In the genomic region with DNA sequence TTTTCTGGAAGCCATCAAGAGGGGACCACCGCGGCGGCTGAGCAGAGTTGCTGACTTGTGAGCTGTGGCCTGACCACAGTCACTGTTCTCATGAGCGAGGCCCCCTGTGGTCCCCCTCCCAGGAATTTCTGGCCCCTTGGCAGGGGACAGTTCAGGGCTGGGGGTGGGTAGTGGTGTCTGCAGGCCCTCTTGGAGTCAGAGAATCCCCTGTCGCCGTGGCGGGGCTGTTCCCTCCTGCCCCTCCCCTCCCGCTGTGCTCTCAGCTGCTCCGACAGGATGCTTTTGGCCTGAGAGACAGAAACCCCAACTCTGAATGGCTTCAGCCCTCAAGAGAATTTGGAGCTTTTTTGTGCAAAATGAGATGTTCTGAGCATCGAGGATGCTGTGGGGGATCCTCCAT, we compare ENCODE assay signal across 12 cellular contexts.
DNase-seq lines count a peak whose midpoint lies in the region; ATAC-seq, FAIRE-seq and TF ChIP-seq lines count a peak whose summit lies in the region.
"Had no signal": no experiment of that assay in that cellular context is flagged by ENCODE, and none has a peak within 500 bp of the region (broad histone marks: within the 10 kb centered on the region; RNA-seq: fewer than 3 reads in every experiment).

No MANE protein-coding gene starts in this region.

- peak overlapping the region; percentile 52 for H3K4me3 ChIP-seq in BLaER1

- peak; percentile 40 for DNase-seq in ELF-1 (ENCODE audit: low read depth, low spot score)
- DNase-seq in activated T-helper 2 cell treated with anti-CD3 and anti-CD28 coated beads, Interferon-gamma antibody, Interleukin-2, Interleukin-4, amounts not matched to agents 10 μg/mL and 5 μg/mL and 100 μg/mL, durations not matched to agents 14 hours and 24 hours and 36 hours (ENCODE audit: low spot score): no peak
- no peak for DNase-seq in mesothelial cell of epicardium (ENCODE audit: low spot score in 2 of 2, unreplicated experiment in 2 of 2)
- DNase-seq in GM12891 (ENCODE audit: insufficient read length, low spot score): no peak
- DNase-seq: COR-L47, NCI-H1092 treated with DMSO at 0.1 percent for 48 hours, NCI-H524 treated with DMSO at 0.1 percent for 48 hours had no signal

- ATAC-seq in GM19397 (IDR thresholded peaks at IDR 0.05; ENCODE audit: unreplicated experiment): no peak
- ATAC-seq in GM21576 (IDR thresholded peaks at IDR 0.05; ENCODE audit: unreplicated experiment): no peak
- ATAC-seq in activated CD4-positive, CD25-positive, alpha-beta regulatory T cell treated with anti-CD3 and anti-CD28 coated beads, Interleukin-2, amount 50 U/mL, for 24 hours: no peak
- ATAC-seq: WTC11 had no signal

- peaks cover 75% of the 10 kb centered on the region for H3K4me1 Mint-ChIP-seq in activated T-helper 2 cell treated with anti-CD3 and anti-CD28 coated beads, Interferon-gamma antibody, Interleukin-2, Interleukin-4, amounts not matched to agents 10 μg/mL and 5 μg/mL and 100 μg/mL, durations not matched to agents 14 hours and 24 hours and 36 hours (ENCODE audit: low read depth)
- H3K4me1 Mint-ChIP-seq in mesothelial cell of epicardium: peaks cover 66% of the 10 kb centered on the region

- TF ChIP-seq POLR2A in GM12891 (IDR thresholded peaks at IDR 0.05; ENCODE audit: low read depth, low read length): no peak

- no peaks in the 10 kb centered on the region for H3K9me3 ChIP-seq in BLaER1

- intact Hi-C loops in activated T-helper 2 cell treated with anti-CD3 and anti-CD28 coated beads, Interferon-gamma antibody, Interleukin-2, Interleukin-4, amounts not matched to agents 10 μg/mL and 5 μg/mL and 100 μg/mL, durations not matched to agents 14 hours and 24 hours and 36 hours (cut with micrococcal nuclease): no loop called here

- peaks cover 100% of the 10 kb centered on the region for H3K4me1 ChIP-seq in BLaER1

- H3K4me3 Mint-ChIP-seq in activated T-helper 2 cell treated with anti-CD3 and anti-CD28 coated beads, Interferon-gamma antibody, Interleukin-2, Interleukin-4, amounts not matched to agents 10 μg/mL and 5 μg/mL and 100 μg/mL, durations not matched to agents 14 hours and 24 hours and 36 hours (ENCODE audit: low read depth): peak overlapping the region; percentile 21
- no peak overlapping the region for H3K4me3 Mint-ChIP-seq in mesothelial cell of epicardium
- H3K4me3 Mint-ChIP-seq: WTC11 had no signal

- no peak for FAIRE-seq in GM12891 (lab: Jason Lieb, UNC)

- H3K27ac ChIP-seq in BLaER1: peak overlapping the region; percentile 99

- no peak overlapping the region for H3K27ac Mint-ChIP-seq in activated T-helper 2 cell treated with anti-CD3 and anti-CD28 coated beads, Interferon-gamma antibody, Interleukin-2, Interleukin-4, amounts not matched to agents 10 μg/mL and 5 μg/mL and 100 μg/mL, durations not matched to agents 14 hours and 24 hours and 36 hours
- peak overlapping the region; percentile 80 for H3K27ac Mint-ChIP-seq in mesothelial cell of epicardium

- H4K20me1 ChIP-seq in BLaER1: peaks cover 16% of the 10 kb centered on the region

- no peak for TF ChIP-seq CTCF in mesothelial cell of epicardium (IDR thresholded peaks at IDR 0.05; ENCODE audit: unreplicated experiment)

- no peaks in the 10 kb centered on the region for H3K36me3 ChIP-seq in BLaER1

- peaks cover 13% of the 10 kb centered on the region for H3K36me3 Mint-ChIP-seq in activated T-helper 2 cell treated with anti-CD3 and anti-CD28 coated beads, Interferon-gamma antibody, Interleukin-2, Interleukin-4, amounts not matched to agents 10 μg/mL and 5 μg/mL and 100 μg/mL, durations not matched to agents 14 hours and 24 hours and 36 hours (ENCODE audit: low read depth)
- H3K36me3 Mint-ChIP-seq in mesothelial cell of epicardium: no peaks in the 10 kb centered on the region
- H3K36me3 Mint-ChIP-seq: WTC11 had no signal

- H3K27me3 Mint-ChIP-seq in activated T-helper 2 cell treated with anti-CD3 and anti-CD28 coated beads, Interferon-gamma antibody, Interleukin-2, Interleukin-4, amounts not matched to agents 10 μg/mL and 5 μg/mL and 100 μg/mL, durations not matched to agents 14 hours and 24 hours and 36 hours (ENCODE audit: low read depth): no peaks in the 10 kb centered on the region
- no peaks in the 10 kb centered on the region for H3K27me3 Mint-ChIP-seq in mesothelial cell of epicardium (ENCODE audit: low read depth)

- peak overlapping the region; percentile 85 for H3K9ac ChIP-seq in BLaER1

- no peaks in the 10 kb centered on the region for H3K27me3 ChIP-seq in BLaER1

- H3K9me3 Mint-ChIP-seq in activated T-helper 2 cell treated with anti-CD3 and anti-CD28 coated beads, Interferon-gamma antibody, Interleukin-2, Interleukin-4, amounts not matched to agents 10 μg/mL and 5 μg/mL and 100 μg/mL, durations not matched to agents 14 hours and 24 hours and 36 hours: no peaks in the 10 kb centered on the region
- H3K9me3 Mint-ChIP-seq in mesothelial cell of epicardium: no peaks in the 10 kb centered on the region
- H3K9me3 Mint-ChIP-seq: WTC11 had no signal

- peak overlapping the region; percentile 99 for H3K4me2 ChIP-seq in BLaER1

TF ChIP-seq in GM12891, 5 proteins besides CTCF, POLR2A, EP300 and RAD21:
- TF ChIP-seq PAX5 (IDR thresholded peaks at IDR 0.05; ENCODE audit: insufficient read depth, low read length, severe bottlenecking): no peak
- no peak for TF ChIP-seq POU2F2 (IDR thresholded peaks at IDR 0.05; ENCODE audit: low read depth, low read length)
- TF ChIP-seq TAF1 (IDR thresholded peaks at IDR 0.05; ENCODE audit: low read depth, low read length): no peak
- no peak for TF ChIP-seq SPI1 (IDR thresholded peaks at IDR 0.05; ENCODE audit: low read depth, low read length)
- no peak for TF ChIP-seq POLR2AphosphoS5 (IDR thresholded peaks at IDR 0.05; ENCODE audit: low read depth, low read length)
